ENCODE assay signal across 1 cellular context in the genomic region with DNA sequence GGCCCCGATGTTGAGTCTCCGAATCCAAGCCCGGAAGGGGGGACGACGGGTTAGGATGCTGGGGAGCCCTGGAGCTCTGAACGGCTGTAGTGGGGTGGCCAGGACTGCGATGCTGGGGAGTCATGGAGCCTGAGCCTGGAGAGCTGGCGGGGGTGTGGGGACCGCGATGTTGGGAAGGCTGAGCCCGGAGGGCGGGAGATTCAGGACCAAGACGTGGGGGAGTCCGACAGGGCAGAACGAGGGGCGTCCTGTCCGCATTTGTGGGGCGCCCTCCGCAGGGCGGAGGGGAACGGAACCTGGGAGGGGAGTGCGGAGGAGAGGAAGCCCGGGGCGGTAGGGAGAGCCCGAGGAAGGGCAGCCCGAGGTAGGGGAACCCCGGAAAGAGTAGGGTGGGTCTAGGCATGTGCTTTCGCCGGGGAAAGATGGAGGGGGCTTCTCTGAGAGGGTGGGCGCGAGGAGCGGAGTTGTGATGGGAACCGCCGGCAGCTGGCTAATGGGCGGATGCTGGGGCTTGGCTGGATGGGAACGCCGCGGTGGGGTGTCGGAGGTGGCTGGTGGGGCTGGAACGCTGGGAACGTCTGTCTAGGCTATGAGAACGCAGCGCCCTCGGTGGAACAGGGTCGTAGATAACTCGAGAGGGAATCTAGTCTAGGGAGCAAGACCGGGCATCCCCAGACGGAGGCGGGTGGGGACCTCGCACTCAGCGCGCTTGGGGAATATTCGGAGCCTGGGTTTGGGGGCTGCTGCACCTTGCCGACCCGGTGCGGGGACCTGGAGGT.
TF ChIP-seq lines count a peak whose summit lies in the region.

No MANE protein-coding gene starts in this region.

TF ChIP-seq in K562, 482 proteins besides CTCF, POLR2A, EP300 and RAD21 (continued from another document):
- TF ChIP-seq, protein P1, sequence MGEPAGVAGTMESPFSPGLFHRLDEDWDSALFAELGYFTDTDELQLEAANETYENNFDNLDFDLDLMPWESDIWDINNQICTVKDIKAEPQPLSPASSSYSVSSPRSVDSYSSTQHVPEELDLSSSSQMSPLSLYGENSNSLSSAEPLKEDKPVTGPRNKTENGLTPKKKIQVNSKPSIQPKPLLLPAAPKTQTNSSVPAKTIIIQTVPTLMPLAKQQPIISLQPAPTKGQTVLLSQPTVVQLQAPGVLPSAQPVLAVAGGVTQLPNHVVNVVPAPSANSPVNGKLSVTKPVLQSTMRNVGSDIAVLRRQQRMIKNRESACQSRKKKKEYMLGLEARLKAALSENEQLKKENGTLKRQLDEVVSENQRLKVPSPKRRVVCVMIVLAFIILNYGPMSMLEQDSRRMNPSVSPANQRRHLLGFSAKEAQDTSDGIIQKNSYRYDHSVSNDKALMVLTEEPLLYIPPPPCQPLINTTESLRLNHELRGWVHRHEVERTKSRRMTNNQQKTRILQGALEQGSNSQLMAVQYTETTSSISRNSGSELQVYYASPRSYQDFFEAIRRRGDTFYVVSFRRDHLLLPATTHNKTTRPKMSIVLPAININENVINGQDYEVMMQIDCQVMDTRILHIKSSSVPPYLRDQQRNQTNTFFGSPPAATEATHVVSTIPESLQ (CRISPR knock-in tag; IDR thresholded peaks at IDR 0.05), result peak; percentile 83; the same call in 1 of the 2 replicates
- TF ChIP-seq, protein P2, sequence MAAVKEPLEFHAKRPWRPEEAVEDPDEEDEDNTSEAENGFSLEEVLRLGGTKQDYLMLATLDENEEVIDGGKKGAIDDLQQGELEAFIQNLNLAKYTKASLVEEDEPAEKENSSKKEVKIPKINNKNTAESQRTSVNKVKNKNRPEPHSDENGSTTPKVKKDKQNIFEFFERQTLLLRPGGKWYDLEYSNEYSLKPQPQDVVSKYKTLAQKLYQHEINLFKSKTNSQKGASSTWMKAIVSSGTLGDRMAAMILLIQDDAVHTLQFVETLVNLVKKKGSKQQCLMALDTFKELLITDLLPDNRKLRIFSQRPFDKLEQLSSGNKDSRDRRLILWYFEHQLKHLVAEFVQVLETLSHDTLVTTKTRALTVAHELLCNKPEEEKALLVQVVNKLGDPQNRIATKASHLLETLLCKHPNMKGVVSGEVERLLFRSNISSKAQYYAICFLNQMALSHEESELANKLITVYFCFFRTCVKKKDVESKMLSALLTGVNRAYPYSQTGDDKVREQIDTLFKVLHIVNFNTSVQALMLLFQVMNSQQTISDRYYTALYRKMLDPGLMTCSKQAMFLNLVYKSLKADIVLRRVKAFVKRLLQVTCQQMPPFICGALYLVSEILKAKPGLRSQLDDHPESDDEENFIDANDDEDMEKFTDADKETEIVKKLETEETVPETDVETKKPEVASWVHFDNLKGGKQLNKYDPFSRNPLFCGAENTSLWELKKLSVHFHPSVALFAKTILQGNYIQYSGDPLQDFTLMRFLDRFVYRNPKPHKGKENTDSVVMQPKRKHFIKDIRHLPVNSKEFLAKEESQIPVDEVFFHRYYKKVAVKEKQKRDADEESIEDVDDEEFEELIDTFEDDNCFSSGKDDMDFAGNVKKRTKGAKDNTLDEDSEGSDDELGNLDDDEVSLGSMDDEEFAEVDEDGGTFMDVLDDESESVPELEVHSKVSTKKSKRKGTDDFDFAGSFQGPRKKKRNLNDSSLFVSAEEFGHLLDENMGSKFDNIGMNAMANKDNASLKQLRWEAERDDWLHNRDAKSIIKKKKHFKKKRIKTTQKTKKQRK (IDR thresholded peaks at IDR 0.05; ENCODE audit: borderline replicate concordance, low read depth, low read length), result no peak
- TF ChIP-seq ZBTB7A (IDR thresholded peaks at IDR 0.05; ENCODE audit: borderline replicate concordance, control insufficient read depth, low read depth, low read length), result peak; percentile 44; the same call in 1 of the 2 replicates
- TF ChIP-seq, protein P3, sequence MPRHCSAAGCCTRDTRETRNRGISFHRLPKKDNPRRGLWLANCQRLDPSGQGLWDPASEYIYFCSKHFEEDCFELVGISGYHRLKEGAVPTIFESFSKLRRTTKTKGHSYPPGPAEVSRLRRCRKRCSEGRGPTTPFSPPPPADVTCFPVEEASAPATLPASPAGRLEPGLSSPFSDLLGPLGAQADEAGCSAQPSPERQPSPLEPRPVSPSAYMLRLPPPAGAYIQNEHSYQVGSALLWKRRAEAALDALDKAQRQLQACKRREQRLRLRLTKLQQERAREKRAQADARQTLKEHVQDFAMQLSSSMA (CRISPR knock-in tag; IDR thresholded peaks at IDR 0.05), result no peak
- TF ChIP-seq ETV5 (CRISPR knock-in tag; IDR thresholded peaks at IDR 0.05; ENCODE audit: low read depth), result peak; percentile 57; the same call in 1 of the 2 replicates
- TF ChIP-seq EGR1 (conservative IDR thresholded peaks at IDR 0.05), result peak; percentile 29
- TF ChIP-seq RBFOX2 (IDR thresholded peaks at IDR 0.05; ENCODE audit: low read depth, low read length), result peak; percentile 52
- TF ChIP-seq MTF1 (CRISPR knock-in tag; IDR thresholded peaks at IDR 0.05; ENCODE audit: borderline replicate concordance), result no peak
- peak; percentile 25 for TF ChIP-seq KDM5B (IDR thresholded peaks at IDR 0.05; ENCODE audit: insufficient replicate concordance, low read depth, low read length)
- no peak for TF ChIP-seq PCBP2 (IDR thresholded peaks at IDR 0.05; ENCODE audit: low read depth, low read length, poor library complexity, severe bottlenecking)
- 0 out of 2 replicates have a peak, but pooled peaks have one; percentile 73 for TF ChIP-seq NR1H2 (CRISPR knock-in tag; IDR thresholded peaks at IDR 0.05)
- TF ChIP-seq, protein P4, sequence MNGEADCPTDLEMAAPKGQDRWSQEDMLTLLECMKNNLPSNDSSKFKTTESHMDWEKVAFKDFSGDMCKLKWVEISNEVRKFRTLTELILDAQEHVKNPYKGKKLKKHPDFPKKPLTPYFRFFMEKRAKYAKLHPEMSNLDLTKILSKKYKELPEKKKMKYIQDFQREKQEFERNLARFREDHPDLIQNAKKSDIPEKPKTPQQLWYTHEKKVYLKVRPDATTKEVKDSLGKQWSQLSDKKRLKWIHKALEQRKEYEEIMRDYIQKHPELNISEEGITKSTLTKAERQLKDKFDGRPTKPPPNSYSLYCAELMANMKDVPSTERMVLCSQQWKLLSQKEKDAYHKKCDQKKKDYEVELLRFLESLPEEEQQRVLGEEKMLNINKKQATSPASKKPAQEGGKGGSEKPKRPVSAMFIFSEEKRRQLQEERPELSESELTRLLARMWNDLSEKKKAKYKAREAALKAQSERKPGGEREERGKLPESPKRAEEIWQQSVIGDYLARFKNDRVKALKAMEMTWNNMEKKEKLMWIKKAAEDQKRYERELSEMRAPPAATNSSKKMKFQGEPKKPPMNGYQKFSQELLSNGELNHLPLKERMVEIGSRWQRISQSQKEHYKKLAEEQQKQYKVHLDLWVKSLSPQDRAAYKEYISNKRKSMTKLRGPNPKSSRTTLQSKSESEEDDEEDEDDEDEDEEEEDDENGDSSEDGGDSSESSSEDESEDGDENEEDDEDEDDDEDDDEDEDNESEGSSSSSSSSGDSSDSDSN (IDR thresholded peaks at IDR 0.05; ENCODE audit: borderline replicate concordance in 1 of 2, low read depth in 2 of 2, low read length in 2 of 2), result 0 out of 4 replicates have a peak, but pooled peaks of 1 of the 2 experiments have one; percentile 48
- TF ChIP-seq, protein P5, sequence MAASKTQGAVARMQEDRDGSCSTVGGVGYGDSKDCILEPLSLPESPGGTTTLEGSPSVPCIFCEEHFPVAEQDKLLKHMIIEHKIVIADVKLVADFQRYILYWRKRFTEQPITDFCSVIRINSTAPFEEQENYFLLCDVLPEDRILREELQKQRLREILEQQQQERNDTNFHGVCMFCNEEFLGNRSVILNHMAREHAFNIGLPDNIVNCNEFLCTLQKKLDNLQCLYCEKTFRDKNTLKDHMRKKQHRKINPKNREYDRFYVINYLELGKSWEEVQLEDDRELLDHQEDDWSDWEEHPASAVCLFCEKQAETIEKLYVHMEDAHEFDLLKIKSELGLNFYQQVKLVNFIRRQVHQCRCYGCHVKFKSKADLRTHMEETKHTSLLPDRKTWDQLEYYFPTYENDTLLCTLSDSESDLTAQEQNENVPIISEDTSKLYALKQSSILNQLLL (CRISPR knock-in tag; IDR thresholded peaks at IDR 0.05; ENCODE audit: borderline replicate concordance), result no peak
- TF ChIP-seq TCF3 (CRISPR knock-in tag; IDR thresholded peaks at IDR 0.05), result peak; percentile 5; the same call in 1 of the 2 replicates
- peak in 1 of 2 experiments; percentile 54; a peak in 2 of 4 replicates for TF ChIP-seq HDAC1 (IDR thresholded peaks at IDR 0.05)
- no peak for TF ChIP-seq MECOM (CRISPR knock-in tag; IDR thresholded peaks at IDR 0.05)
- no peak for TF ChIP-seq ZNF75A (CRISPR knock-in tag; IDR thresholded peaks at IDR 0.05)
- TF ChIP-seq, protein P6, sequence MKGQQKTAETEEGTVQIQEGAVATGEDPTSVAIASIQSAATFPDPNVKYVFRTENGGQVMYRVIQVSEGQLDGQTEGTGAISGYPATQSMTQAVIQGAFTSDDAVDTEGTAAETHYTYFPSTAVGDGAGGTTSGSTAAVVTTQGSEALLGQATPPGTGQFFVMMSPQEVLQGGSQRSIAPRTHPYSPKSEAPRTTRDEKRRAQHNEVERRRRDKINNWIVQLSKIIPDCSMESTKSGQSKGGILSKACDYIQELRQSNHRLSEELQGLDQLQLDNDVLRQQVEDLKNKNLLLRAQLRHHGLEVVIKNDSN (CRISPR knock-in tag; IDR thresholded peaks at IDR 0.05), result no peak
- TF ChIP-seq SREBF2 (CRISPR knock-in tag; IDR thresholded peaks at IDR 0.05), result no peak
- TF ChIP-seq MIER1 (IDR thresholded peaks at IDR 0.05; ENCODE audit: low read depth), result peak; percentile 23; the same call in 1 of the 2 replicates
- no peak for TF ChIP-seq ZC3H11A (IDR thresholded peaks at IDR 0.05; ENCODE audit: low read depth, low read length)
- TF ChIP-seq, protein P7, sequence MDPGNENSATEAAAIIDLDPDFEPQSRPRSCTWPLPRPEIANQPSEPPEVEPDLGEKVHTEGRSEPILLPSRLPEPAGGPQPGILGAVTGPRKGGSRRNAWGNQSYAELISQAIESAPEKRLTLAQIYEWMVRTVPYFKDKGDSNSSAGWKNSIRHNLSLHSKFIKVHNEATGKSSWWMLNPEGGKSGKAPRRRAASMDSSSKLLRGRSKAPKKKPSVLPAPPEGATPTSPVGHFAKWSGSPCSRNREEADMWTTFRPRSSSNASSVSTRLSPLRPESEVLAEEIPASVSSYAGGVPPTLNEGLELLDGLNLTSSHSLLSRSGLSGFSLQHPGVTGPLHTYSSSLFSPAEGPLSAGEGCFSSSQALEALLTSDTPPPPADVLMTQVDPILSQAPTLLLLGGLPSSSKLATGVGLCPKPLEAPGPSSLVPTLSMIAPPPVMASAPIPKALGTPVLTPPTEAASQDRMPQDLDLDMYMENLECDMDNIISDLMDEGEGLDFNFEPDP (CRISPR knock-in tag; IDR thresholded peaks at IDR 0.05), result no peak
- TF ChIP-seq STAG1 (CRISPR knock-in tag; IDR thresholded peaks at IDR 0.05; ENCODE audit: borderline replicate concordance), result no peak
